In genomic region chr1:2376931-2377672, GRCh38 we compare ENCODE assay signal across 12 cellular contexts.
"Had no signal": no experiment of that assay in that cellular context is flagged by ENCODE, and none has a peak within 500 bp of the region (broad histone marks: within the 10 kb centered on the region; RNA-seq: fewer than 3 reads in every experiment).

No MANE protein-coding gene starts in this region.

- H3K9me3 Mint-ChIP-seq: activated CD4-positive, alpha-beta memory T cell treated with anti-CD3 and anti-CD28 coated beads, Interleukin-2, amount 10 ng/mL, durations not matched to agents 7 days and 5 days; activated T-helper 1 cell treated with anti-CD3 and anti-CD28 coated beads, Interleukin-12 subunit alpha, Interleukin-12 subunit beta, Interleukin-2, Interleukin-4 antibody, amounts not matched to agents 30 ng/mL and 10 ng/mL and 1 ng/mL, durations not matched to agents 14 hours and 24 hours and 36 hours; immature natural killer cell; stimulated activated naive CD8-positive, alpha-beta T cell treated with anti-CD3 and anti-CD28 coated beads, Interleukin-15, Interleukin-2, amounts not matched to agents 100 ng/mL and 50 ng/mL, for 24 hours had no signal

- H3K4me3 ChIP-seq: ascending aorta, vagina had no signal

- H3K4me3 Mint-ChIP-seq: activated CD4-positive, alpha-beta memory T cell treated with anti-CD3 and anti-CD28 coated beads, Interleukin-2, amount 10 ng/mL, durations not matched to agents 7 days and 5 days; activated CD4-positive, alpha-beta T cell treated with anti-CD3 and anti-CD28 coated beads for 36 hours; activated T-helper 1 cell treated with anti-CD3 and anti-CD28 coated beads, Interleukin-12 subunit alpha, Interleukin-12 subunit beta, Interleukin-2, Interleukin-4 antibody, amounts not matched to agents 30 ng/mL and 10 ng/mL and 1 ng/mL, durations not matched to agents 14 hours and 24 hours and 36 hours; immature natural killer cell; stimulated activated naive CD8-positive, alpha-beta T cell treated with anti-CD3 and anti-CD28 coated beads, Interleukin-15, Interleukin-2, amounts not matched to agents 100 ng/mL and 50 ng/mL, for 24 hours had no signal

- H3K36me3 ChIP-seq: ascending aorta, vagina, WERI-Rb-1 had no signal

- H3K4me1 Mint-ChIP-seq: activated CD4-positive, alpha-beta T cell treated with anti-CD3 and anti-CD28 coated beads for 36 hours; immature natural killer cell had no signal

- H3K27ac ChIP-seq: ascending aorta, vagina, WERI-Rb-1 had no signal

- H3K27me3 Mint-ChIP-seq: activated CD4-positive, alpha-beta memory T cell treated with anti-CD3 and anti-CD28 coated beads, Interleukin-2, amount 10 ng/mL, durations not matched to agents 7 days and 5 days; activated CD4-positive, alpha-beta T cell treated with anti-CD3 and anti-CD28 coated beads for 36 hours; stimulated activated naive CD8-positive, alpha-beta T cell treated with anti-CD3 and anti-CD28 coated beads, Interleukin-15, Interleukin-2, amounts not matched to agents 100 ng/mL and 50 ng/mL, for 24 hours had no signal

- DNase-seq: activated CD4-positive, alpha-beta memory T cell treated with anti-CD3 and anti-CD28 coated beads, Interleukin-2, amount 10 ng/mL, durations not matched to agents 7 days and 5 days; activated CD4-positive, alpha-beta T cell treated with anti-CD3 and anti-CD28 coated beads for 36 hours; activated CD8-positive, alpha-beta memory T cell treated with anti-CD3 and anti-CD28 coated beads, Interleukin-2, amount 50 U/mL, for 48 hours; activated naive CD4-positive, alpha-beta T cell; immature natural killer cell; mesendoderm; WERI-Rb-1 had no signal

- H3K27ac Mint-ChIP-seq: activated CD4-positive, alpha-beta memory T cell treated with anti-CD3 and anti-CD28 coated beads, Interleukin-2, amount 10 ng/mL, durations not matched to agents 7 days and 5 days; activated CD4-positive, alpha-beta T cell treated with anti-CD3 and anti-CD28 coated beads for 36 hours; activated T-helper 1 cell treated with anti-CD3 and anti-CD28 coated beads, Interleukin-12 subunit alpha, Interleukin-12 subunit beta, Interleukin-2, Interleukin-4 antibody, amounts not matched to agents 30 ng/mL and 10 ng/mL and 1 ng/mL, durations not matched to agents 14 hours and 24 hours and 36 hours; immature natural killer cell; stimulated activated naive CD8-positive, alpha-beta T cell treated with anti-CD3 and anti-CD28 coated beads, Interleukin-15, Interleukin-2, amounts not matched to agents 100 ng/mL and 50 ng/mL, for 24 hours had no signal

- H3K27me3 ChIP-seq: ascending aorta, vagina had no signal

- ATAC-seq: activated CD4-positive, alpha-beta T cell treated with anti-CD3 and anti-CD28 coated beads for 36 hours; esophagus mucosa had no signal

- H3K36me3 Mint-ChIP-seq: immature natural killer cell had no signal

- H3K9me3 ChIP-seq: ascending aorta, vagina had no signal
